In genomic region chr17:58005031-58005727, GRCh38 we compare ENCODE assay signal across 8 cellular contexts. TPM values are rescaled to one million over a fixed set of nuclear protein-coding genes. Genes with fewer than 3 reads are reported as not detected.
DNase-seq lines count a peak whose midpoint lies in the region; ATAC-seq, FAIRE-seq and TF ChIP-seq lines count a peak whose summit lies in the region.

No MANE protein-coding gene starts in this region.

- peaks cover 67% of the 10 kb centered on the region for H3K79me2 ChIP-seq in K562 (ENCODE audit: control insufficient read depth, insufficient read depth, low read length)

- H4K20me1 ChIP-seq in K562 (replicated peaks; ENCODE audit: control insufficient read depth, insufficient read depth, low read length), result peaks cover 38% of the 10 kb centered on the region

- FAIRE-seq in K562 (lab: Jason Lieb, UNC), result peak; percentile 42

- H3K4me3 ChIP-seq in HUES64 (ENCODE audit: low read length) (peak overlapping the region; percentile 83), K562 (peak overlapping the region; percentile 94), muscle layer of duodenum (ENCODE audit: low read depth in 1 of 2, low read length in 2 of 2) (peak overlapping the region; percentile 74 to 98)

- no TSS peak for BruUV-seq in K562 (replicated peaks; lab: Mats Ljungman, UMichigan)

- TF ChIP-seq EP300 in K562 (IDR thresholded peaks at IDR 0.05; ENCODE audit: low read length), result no peak

- DNase-seq in AML-193 (lab: John Stamatoyannopoulos, UW), result peak; percentile 32 to 34
- DNase-seq in K562 (ENCODE audit: extremely low read depth in 1 of 4, low spot score in 3 of 4), result peak in 3 of 4 experiments; percentile 31 to 74 (median 45)
- DNase-seq in GM20000 (ENCODE audit: low spot score), result no peak
- no peak for DNase-seq in putamen (ENCODE audit: low spot score)
- DNase-seq in kidney glomerular epithelial cell (lab: John Stamatoyannopoulos, UW), result no peak

- peaks cover 17% of the 10 kb centered on the region for H3K4me1 ChIP-seq in HUES64 (ENCODE audit: insufficient read depth, low read length)
- peaks cover 4 to 24% of the 10 kb centered on the region in 2 experiments; a peak in 3 of 5 replicates for H3K4me1 ChIP-seq in K562 (replicated peaks in 1 of 2; ENCODE audit: control insufficient read depth in 2 of 2, insufficient read depth in 2 of 2, low read length in 2 of 2)
- H3K4me1 ChIP-seq in muscle layer of duodenum (ENCODE audit: control insufficient read depth in 1 of 2, insufficient read depth in 2 of 2, low read length in 2 of 2), result peaks cover 18 to 43% of the 10 kb centered on the region in 2 donors

- peak overlapping the region; percentile 99 for H3K4me2 ChIP-seq in K562 (ENCODE audit: insufficient read depth, low read length)

- no peak overlapping the region for H2AFZ ChIP-seq in K562 (ENCODE audit: low read depth, low read length)

- CTCF ChIA-PET in K562 (lab: Yijun Ruan, JAX; ENCODE audit: low intra/inter-chr PET ratio), result no interaction called here

- H3K9ac ChIP-seq in HUES64 (ENCODE audit: low read depth, low read length), result peak overlapping the region; percentile 99
- peak overlapping the region; percentile 100 for H3K9ac ChIP-seq in K562 (ENCODE audit: insufficient read depth in 1 of 2, low read depth in 2 of 2, low read length in 2 of 2)

- POLR2A ChIA-PET in K562 (lab: Yijun Ruan, JAX), result interaction anchor here (1.2 to 4.3 kb wide), 7 partner anchors 9 to 151 kb away, joined by 3 to 82 read pairs (median 4); partner anchors contain the start of gene DYNLL2

- H3K9me1 ChIP-seq in K562 (ENCODE audit: control insufficient read depth, insufficient read depth, low read length), result no peaks in the 10 kb centered on the region

- H3K36me3 ChIP-seq in HUES64 (ENCODE audit: insufficient read depth, low read length) (peaks cover 59% of the 10 kb centered on the region), K562 (ENCODE audit: control insufficient read depth, insufficient read depth, low read length) (peaks cover 65% of the 10 kb centered on the region), muscle layer of duodenum (ENCODE audit: control insufficient read depth in 1 of 2, insufficient read depth in 2 of 2, low read length in 2 of 2) (peaks cover 31 to 42% of the 10 kb centered on the region in 2 donors)

- H3K27ac ChIP-seq in HUES64 (ENCODE audit: low read depth, low read length) (no peak overlapping the region), K562 (ENCODE audit: extremely low read depth, low read depth, low read length) (peak overlapping the region; percentile 100), muscle layer of duodenum (ENCODE audit: low read length) (peak overlapping the region; percentile 100)

- TF ChIP-seq CTCF in K562 (IDR thresholded peaks at IDR 0.05 in 2 of 3, conservative IDR thresholded peaks at IDR 0.05 in 1 of 3; ENCODE audit: insufficient read depth in 2 of 3, low read depth in 1 of 3, low read length in 3 of 3) (peak; percentile 15 to 29 (median 18); a peak in 3 of 6 replicates), GM20000 (IDR thresholded peaks at IDR 0.05; ENCODE audit: extremely low read depth, missing control alignments) (no peak)

- in situ Hi-C loops in K562 (cut with MboI), result loop anchor here (5.0 kb wide), 1 partner anchor 92 kb away; no protein-coding TSS in a partner anchor

- intact Hi-C loops in K562 (cut with micrococcal nuclease), result loop anchor here (1.0 kb wide), 1 partner anchor 79 kb away; no protein-coding TSS in a partner anchor

- 0 out of 2 replicates have a peak, but pooled peaks have one; percentile 16 for TF ChIP-seq POLR2A in K562 (conservative IDR thresholded peaks at IDR 0.05)

- H3K27me3 ChIP-seq in HUES64 (ENCODE audit: insufficient read depth, low read length) (no peaks in the 10 kb centered on the region), K562 (ENCODE audit: control insufficient read depth in 2 of 2, insufficient read depth in 2 of 2, low read length in 2 of 2) (no peaks in the 10 kb centered on the region), muscle layer of duodenum (ENCODE audit: low read depth, low read length) (no peaks in the 10 kb centered on the region)

- no peak; a peak in 1 of 4 replicates for TF ChIP-seq RAD21 in K562 (CRISPR knock-in tag; conservative IDR thresholded peaks at IDR 0.05 in 1 of 2, IDR thresholded peaks at IDR 0.05 in 1 of 2)

- 49% methylated on average over 11 of the region's 12 CpGs for WGBS in HUES64
- WGBS in K562 (ENCODE audit: insufficient coverage, low coverage, missing lambda C conversion rate), result 2% methylated on average over 12 of the region's 12 CpGs

- no peaks in the 10 kb centered on the region for H3K9me3 ChIP-seq in HUES64 (ENCODE audit: insufficient read depth, low read depth, low read length)
- no peaks in the 10 kb centered on the region; the same call in 1 of the 2 replicates for H3K9me3 ChIP-seq in K562 (replicated peaks; ENCODE audit: control insufficient read depth, insufficient read depth, low read depth, low read length)
- no peaks in the 10 kb centered on the region for H3K9me3 ChIP-seq in muscle layer of duodenum (ENCODE audit: control insufficient read depth in 1 of 2, low read length in 2 of 2)

- ATAC-seq in K562 (peak; percentile 32), GM19463 (IDR thresholded peaks at IDR 0.05; ENCODE audit: unreplicated experiment) (no peak)

TF ChIP-seq in K562, 482 proteins besides CTCF, POLR2A, EP300 and RAD21 (continues in another document):
- no peak for TF ChIP-seq TBP (optimal IDR thresholded peaks at IDR 0.05; ENCODE audit: low read depth, low read length)
- TF ChIP-seq FOXP1 (CRISPR knock-in tag; IDR thresholded peaks at IDR 0.05), result 0 out of 2 replicates have a peak, but pooled peaks have one; percentile 36
- TF ChIP-seq RBM25 (IDR thresholded peaks at IDR 0.05; ENCODE audit: low read depth, low read length, severe bottlenecking), result no peak
- TF ChIP-seq NCOA2 (IDR thresholded peaks at IDR 0.05; ENCODE audit: partially characterized antibody in 2 of 2), result no peak

RNA-seq across cellular contexts. Expression of gene SRSF1, which starts 1.9 kb away (rescaled TPM):
- 308 TPM for polyA plus RNA-seq in HUES64 (2013, experiment 1 of 2)
- 250 TPM for polyA plus RNA-seq in HUES64 (2013, experiment 2 of 2)
- 786 and 1,134 TPM in 2 replicates for total RNA-seq in K562 (2011; cell fraction: chromatin; rRNA removed; ENCODE audit: low replicate concordance)
- total RNA-seq in K562 (2011; cell fraction: nucleolus; rRNA removed), result 478 and 544 TPM in 2 replicates
- total RNA-seq in K562 (2011; cell fraction: nucleoplasm; rRNA removed), result 429 and 506 TPM in 2 replicates
- 434 and 460 TPM in 2 replicates for total RNA-seq in K562 (2014; rRNA removed)
- 485 and 507 TPM in 2 replicates for total RNA-seq in K562 (2014; rRNA removed; fragmentation: Illumina TruSeq; extraction: Trizol)
- total RNA-seq in K562 (2015; rRNA removed; fragmentation: Illumina TruSeq; extraction: Trizol), result 538 and 559 TPM in 2 replicates
- 384 and 442 TPM in 2 replicates for total RNA-seq in K562 (2021)
- 318 and 470 TPM in 2 replicates for polyA plus RNA-seq in K562 (2011; rRNA removed)
- 194 and 299 TPM in 2 replicates for polyA plus RNA-seq in K562 (2011; cell fraction: cytosol; rRNA removed)
- 1,337 and 1,529 TPM in 2 replicates for polyA plus RNA-seq in K562 (2011; cell fraction: nucleus; rRNA removed)
- 195 and 557 TPM in 2 replicates for polyA plus RNA-seq in K562 (2012)
- polyA plus RNA-seq in K562 (2014; fragmentation: Illumina TruSeq; extraction: Trizol), result 380 and 384 TPM in 2 replicates
- 10 to 100 TPM; 77.8 to 98.4 TPM for polyA plus RNA-seq in K562 (2014; fragmentation: Nextera tagmentation; extraction: Ambion mirVana)
- polyA plus RNA-seq in K562 (2014; rRNA removed), result 425 and 475 TPM in 2 replicates
- 523 and 643 TPM in 2 replicates for polyA minus RNA-seq in K562 (2011; rRNA and poly(A)+ RNA removed)
- polyA minus RNA-seq in K562 (2011; cell fraction: cytosol; rRNA and poly(A)+ RNA removed), result 235 and 297 TPM in 2 replicates
- 514 and 680 TPM in 2 replicates for polyA minus RNA-seq in K562 (2011; cell fraction: nucleus; rRNA and poly(A)+ RNA removed)

RNA-seq across cellular contexts. Expression of gene VEZF1, which starts 17.1 kb away (rescaled TPM):
- 66.4 TPM for polyA plus RNA-seq in HUES64 (2013, experiment 1 of 2)
- polyA plus RNA-seq in HUES64 (2013, experiment 2 of 2), result 76.5 TPM
- total RNA-seq in K562 (2011; cell fraction: chromatin; rRNA removed; ENCODE audit: low replicate concordance), result 10.2 and 22.1 TPM in 2 replicates
- 8.3 and 9.2 TPM in 2 replicates for total RNA-seq in K562 (2011; cell fraction: nucleolus; rRNA removed)
- 13.8 and 21.1 TPM in 2 replicates for total RNA-seq in K562 (2011; cell fraction: nucleoplasm; rRNA removed)
- total RNA-seq in K562 (2014; rRNA removed) (17.8 and 19.3 TPM in 2 replicates), K562 (2014; rRNA removed; fragmentation: Illumina TruSeq; extraction: Trizol) (25.9 and 26.2 TPM in 2 replicates), K562 (2015; rRNA removed; fragmentation: Illumina TruSeq; extraction: Trizol) (26.2 and 26.8 TPM in 2 replicates), K562 (2021) (24.6 and 25.7 TPM in 2 replicates)
- polyA plus RNA-seq in K562 (2011; rRNA removed) (18.2 and 22.1 TPM in 2 replicates), K562 (2014; fragmentation: Illumina TruSeq; extraction: Trizol) (28.3 and 33.4 TPM in 2 replicates), K562 (2014; fragmentation: Nextera tagmentation; extraction: Ambion mirVana) (1 to 10 TPM; 9.5 to 9.8 TPM), K562 (2014; rRNA removed) (12.3 and 15.5 TPM in 2 replicates)
- polyA plus RNA-seq in K562 (2011; cell fraction: cytosol; rRNA removed), result 14.7 and 15.8 TPM in 2 replicates
- polyA plus RNA-seq in K562 (2011; cell fraction: nucleus; rRNA removed), result 25.7 and 26.0 TPM in 2 replicates
- 21.9 and 25.5 TPM in 2 replicates for polyA plus RNA-seq in K562 (2012)
- 31.2 and 40.2 TPM in 2 replicates for polyA minus RNA-seq in K562 (2011; rRNA and poly(A)+ RNA removed)
- polyA minus RNA-seq in K562 (2011; cell fraction: cytosol; rRNA and poly(A)+ RNA removed), result 18.1 and 19.2 TPM in 2 replicates
- polyA minus RNA-seq in K562 (2011; cell fraction: nucleus; rRNA and poly(A)+ RNA removed), result 14.0 and 18.0 TPM in 2 replicates

RNA-seq across cellular contexts. Expression of gene CUEDC1, which starts 50.0 kb away (rescaled TPM):
- 13.1 TPM for polyA plus RNA-seq in HUES64 (2013, experiment 1 of 2)
- 17.7 TPM for polyA plus RNA-seq in HUES64 (2013, experiment 2 of 2)
- total RNA-seq in K562 (2011; cell fraction: chromatin; rRNA removed; ENCODE audit: low replicate concordance), result 3.9 and 5.6 TPM in 2 replicates
- total RNA-seq in K562 (2011; cell fraction: nucleolus; rRNA removed), result 3.2 and 5.3 TPM in 2 replicates
- 2.2 and 2.3 TPM in 2 replicates for total RNA-seq in K562 (2011; cell fraction: nucleoplasm; rRNA removed)
- total RNA-seq in K562 (2014; rRNA removed) (0.33 and 1.5 TPM in 2 replicates), K562 (2014; rRNA removed; fragmentation: Illumina TruSeq; extraction: Trizol) (0.64 and 0.65 TPM in 2 replicates), K562 (2015; rRNA removed; fragmentation: Illumina TruSeq; extraction: Trizol) (0.62 and 0.94 TPM in 2 replicates), K562 (2021) (1.0 and 2.5 TPM in 2 replicates)
- polyA plus RNA-seq in K562 (2011; rRNA removed) (1.7 and 2.0 TPM in 2 replicates), K562 (2014; fragmentation: Illumina TruSeq; extraction: Trizol) (1.5 and 1.7 TPM in 2 replicates), K562 (2014; fragmentation: Nextera tagmentation; extraction: Ambion mirVana) (under 1 TPM in 1 of 2 experiments, not detected in 1; 0.20 TPM), K562 (2014; rRNA removed) (2.5 and 4.1 TPM in 2 replicates)
- 1.6 and 1.8 TPM in 2 replicates for polyA plus RNA-seq in K562 (2011; cell fraction: cytosol; rRNA removed)
- polyA plus RNA-seq in K562 (2011; cell fraction: nucleus; rRNA removed), result 4.7 and 9.4 TPM in 2 replicates
- polyA plus RNA-seq in K562 (2012), result 0.42 and 2.3 TPM in 2 replicates
- polyA minus RNA-seq in K562 (2011; rRNA and poly(A)+ RNA removed), result 0.75 and 1.4 TPM in 2 replicates
- polyA minus RNA-seq in K562 (2011; cell fraction: cytosol; rRNA and poly(A)+ RNA removed), result 1.5 and 2.1 TPM in 2 replicates
- polyA minus RNA-seq in K562 (2011; cell fraction: nucleus; rRNA and poly(A)+ RNA removed), result 1.6 and 1.7 TPM in 2 replicates

Comparison
In these comparisons a context has a peak if more than half of its experiments do, and no peak if none do; other contexts are left out.
1. DNase-seq: peak in AML-193 (2 of 2) and K562 (3 of 4); none in GM20000 (single experiment), putamen (single experiment) and kidney glomerular epithelial cell (single experiment).
2. Peak in every context shown above with its lines, with median percentiles within 50 percentile points of each other: H3K4me3 ChIP-seq.